ENCODE assay signal across 24 cellular contexts in the genomic region with DNA sequence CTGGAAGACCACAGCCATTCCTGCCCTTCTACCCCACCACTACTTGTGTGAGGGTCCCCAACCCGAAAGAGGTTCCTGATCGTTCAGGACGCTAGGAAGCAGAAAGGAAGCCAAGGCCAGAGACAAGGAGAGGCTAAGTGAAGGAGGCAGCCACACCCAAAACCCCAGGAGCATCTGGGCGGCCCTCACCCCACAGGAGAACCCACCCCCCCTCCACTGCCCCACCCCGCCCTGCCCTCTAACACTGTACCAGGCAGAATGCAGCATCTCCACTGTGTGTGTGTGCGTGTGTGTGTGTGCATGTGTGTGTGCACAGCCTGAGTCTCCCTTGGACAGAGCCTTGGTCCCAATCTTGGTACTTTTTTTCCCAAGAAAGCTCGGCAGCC.
DNase-seq lines count a peak whose midpoint lies in the region; ATAC-seq, FAIRE-seq and TF ChIP-seq lines count a peak whose summit lies in the region.
"Had no signal": no experiment of that assay in that cellular context is flagged by ENCODE, and none has a peak within 500 bp of the region (broad histone marks: within the 10 kb centered on the region; RNA-seq: fewer than 3 reads in every experiment).

No MANE protein-coding gene starts in this region.

- TF ChIP-seq CTCF in HepG2 (CRISPR knock-in tag; IDR thresholded peaks at IDR 0.05) = no peak

- TF ChIP-seq POLR2A in HepG2 (IDR thresholded peaks at IDR 0.05; ENCODE audit: insufficient read depth in 1 of 2, low read depth in 2 of 2, low read length in 2 of 2) = no peak

- in situ Hi-C loops in HepG2 (cut with HindIII; ENCODE audit: extremely low pct_ligation_motif_present, low pct_unique_long_range_greater_than_20kb) = no loop called here

- no peaks in the 10 kb centered on the region for H3K4me1 Mint-ChIP-seq in activated CD8-positive, alpha-beta memory T cell treated with anti-CD3 and anti-CD28 coated beads, Interleukin-2, amount 10 ng/mL, durations not matched to agents 7 days and 5 days
- H3K4me1 Mint-ChIP-seq in dendritic cell treated with granulocyte-macrophage colony-stimulating factor and Interleukin-4, amounts not matched to agents 40 ng/mL and 50 ng/mL, for 4 days (ENCODE audit: low read depth) = peaks cover 57% of the 10 kb centered on the region
- no peaks in the 10 kb centered on the region for H3K4me1 Mint-ChIP-seq in activated T-cell treated with anti-CD3 and anti-CD28 coated beads, Interleukin-2, amount 50 U/mL, for 4 hours (ENCODE audit: low read depth)
- H3K4me1 Mint-ChIP-seq: central memory CD8-positive, alpha-beta T cell had no signal

- H4K20me1 ChIP-seq in HepG2 (ENCODE audit: insufficient read depth, low read length) = no peaks in the 10 kb centered on the region

- TF ChIP-seq RAD21 in HepG2 (CRISPR knock-in tag; IDR thresholded peaks at IDR 0.05) = no peak

- BruUV-seq in HepG2 (replicated peaks; lab: Mats Ljungman, UMichigan) = no TSS peak

- CTCF ChIA-PET in activated CD8-positive, alpha-beta memory T cell treated with anti-CD3 and anti-CD28 coated beads, Interleukin-2, amount 10 ng/mL, durations not matched to agents 7 days and 5 days (lab: Charles Lee) = no interaction called here
- CTCF ChIA-PET in HepG2 (lab: Yijun Ruan, JAX; ENCODE audit: low intra/inter-chr PET ratio, low total read pairs) = no interaction called here

- H3K79me2 ChIP-seq in HepG2 (ENCODE audit: insufficient read depth, low read length) = no peaks in the 10 kb centered on the region

- no peaks in the 10 kb centered on the region for H3K36me3 Mint-ChIP-seq in activated CD8-positive, alpha-beta memory T cell treated with anti-CD3 and anti-CD28 coated beads, Interleukin-2, amount 10 ng/mL, durations not matched to agents 7 days and 5 days
- H3K36me3 Mint-ChIP-seq in dendritic cell treated with granulocyte-macrophage colony-stimulating factor and Interleukin-4, amounts not matched to agents 40 ng/mL and 50 ng/mL, for 4 days (ENCODE audit: low read depth) = no peaks in the 10 kb centered on the region
- H3K36me3 Mint-ChIP-seq in activated T-cell treated with anti-CD3 and anti-CD28 coated beads, Interleukin-2, amount 50 U/mL, for 4 hours (ENCODE audit: insufficient read depth) = no peaks in the 10 kb centered on the region

- peak overlapping the region; percentile 29; the same call in 1 of the 2 replicates for H3K9ac ChIP-seq in HepG2 (ENCODE audit: insufficient read depth, low read depth, low read length)

- no peak overlapping the region for H3K27ac Mint-ChIP-seq in activated CD8-positive, alpha-beta memory T cell treated with anti-CD3 and anti-CD28 coated beads, Interleukin-2, amount 10 ng/mL, durations not matched to agents 7 days and 5 days
- peak overlapping the region; percentile 63 for H3K27ac Mint-ChIP-seq in dendritic cell treated with granulocyte-macrophage colony-stimulating factor and Interleukin-4, amounts not matched to agents 40 ng/mL and 50 ng/mL, for 4 days
- H3K27ac Mint-ChIP-seq: activated CD8-positive, alpha-beta T cell treated with anti-CD3 and anti-CD28 coated beads, Interleukin-2, amount 10 ng/mL, durations not matched to agents 7 days and 5 days; activated T-cell treated with anti-CD3 and anti-CD28 coated beads, Interleukin-2, amount 50 U/mL, for 24 hours; B cell; effector memory CD8-positive, alpha-beta T cell had no signal

- H3K36me3 ChIP-seq in HepG2 (replicated peaks in 1 of 2; ENCODE audit: control insufficient read depth in 1 of 2, insufficient read depth in 2 of 2, low read length in 2 of 2) = no peaks in the 10 kb centered on the region
- H3K36me3 ChIP-seq: ascending aorta, HAP-1 had no signal

- H3K27me3 Mint-ChIP-seq in activated CD8-positive, alpha-beta memory T cell treated with anti-CD3 and anti-CD28 coated beads, Interleukin-2, amount 10 ng/mL, durations not matched to agents 7 days and 5 days = peaks cover 4% of the 10 kb centered on the region
- peaks cover 5% of the 10 kb centered on the region for H3K27me3 Mint-ChIP-seq in dendritic cell treated with granulocyte-macrophage colony-stimulating factor and Interleukin-4, amounts not matched to agents 40 ng/mL and 50 ng/mL, for 4 days
- peaks cover 2% of the 10 kb centered on the region for H3K27me3 Mint-ChIP-seq in activated T-cell treated with anti-CD3 and anti-CD28 coated beads, Interleukin-2, amount 50 U/mL, for 4 hours (ENCODE audit: low read depth)
- H3K27me3 Mint-ChIP-seq: activated T-cell treated with anti-CD3 and anti-CD28 coated beads, Interleukin-2, amount 50 U/mL, for 24 hours; central memory CD8-positive, alpha-beta T cell had no signal

- H3K27ac ChIP-seq in HepG2 (ENCODE audit: extremely low read length, insufficient read depth, low read length) (peak overlapping the region; percentile 54), temporal lobe (ENCODE audit: low read depth, low read length) (peak overlapping the region; percentile 98)
- H3K27ac ChIP-seq: ascending aorta had no signal

- ATAC-seq in activated CD8-positive, alpha-beta memory T cell treated with anti-CD3 and anti-CD28 coated beads, Interleukin-2, amount 10 ng/mL, durations not matched to agents 7 days and 5 days = no peak
- ATAC-seq in HepG2 = peak; percentile 15
- ATAC-seq in activated T-cell treated with anti-CD3 and anti-CD28 coated beads, Interleukin-2, amount 50 U/mL, for 4 hours = no peak
- ATAC-seq: activated CD8-positive, alpha-beta T cell treated with anti-CD3 and anti-CD28 coated beads, Interleukin-2, amount 10 ng/mL, durations not matched to agents 7 days and 5 days; effector memory CD8-positive, alpha-beta T cell; K562 had no signal

- H3K4me3 Mint-ChIP-seq in activated CD8-positive, alpha-beta memory T cell treated with anti-CD3 and anti-CD28 coated beads, Interleukin-2, amount 10 ng/mL, durations not matched to agents 7 days and 5 days = no peak overlapping the region
- no peak overlapping the region for H3K4me3 Mint-ChIP-seq in dendritic cell treated with granulocyte-macrophage colony-stimulating factor and Interleukin-4, amounts not matched to agents 40 ng/mL and 50 ng/mL, for 4 days
- H3K4me3 Mint-ChIP-seq in activated T-cell treated with anti-CD3 and anti-CD28 coated beads, Interleukin-2, amount 50 U/mL, for 4 hours = no peak overlapping the region
- H3K4me3 Mint-ChIP-seq: activated CD8-positive, alpha-beta T cell treated with anti-CD3 and anti-CD28 coated beads, Interleukin-2, amount 10 ng/mL, durations not matched to agents 7 days and 5 days; activated T-cell treated with anti-CD3 and anti-CD28 coated beads, Interleukin-2, amount 50 U/mL, for 24 hours; B cell; central memory CD8-positive, alpha-beta T cell; effector memory CD8-positive, alpha-beta T cell had no signal

- POLR2A ChIA-PET in HepG2 (lab: Yijun Ruan, JAX) = interaction anchor here (0.9 to 24.4 kb wide), 2 partner anchors 23 to 222 kb away, joined by 3 to 555 read pairs; no protein-coding TSS in a partner anchor

- peaks cover 5% of the 10 kb centered on the region; the same call in 1 of the 2 replicates for H3K9me3 ChIP-seq in HepG2 (ENCODE audit: low read length)
- H3K9me3 ChIP-seq: ascending aorta, HAP-1 had no signal

- 95% methylated on average over 7 of the region's 7 CpGs for WGBS in HepG2 (ENCODE audit: low lambda C conversion rate)

- peak; percentile 7 for DNase-seq in activated CD8-positive, alpha-beta memory T cell treated with anti-CD3 and anti-CD28 coated beads, Interleukin-2, amount 50 U/mL, for 48 hours
- no peak for DNase-seq in activated CD8-positive, alpha-beta memory T cell treated with anti-CD3 and anti-CD28 coated beads, Interleukin-2, amount 10 ng/mL, durations not matched to agents 7 days and 5 days
- DNase-seq in HepG2 (ENCODE audit: low spot score) = no peak
- no peak for DNase-seq in activated T-cell treated with anti-CD3 and anti-CD28 coated beads, Interleukin-2, amount 50 U/mL, for 4 hours
- no peak for DNase-seq in anterior cingulate cortex (lab: John Stamatoyannopoulos, UW)
- no peak for DNase-seq in NCI-H1436 treated with DMSO at 0.1 percent for 48 hours (lab: John Stamatoyannopoulos, UW)
- DNase-seq: activated CD8-positive, alpha-beta T cell treated with anti-CD3 and anti-CD28 coated beads, Interleukin-2, amount 10 ng/mL, durations not matched to agents 7 days and 5 days; activated naive CD4-positive, alpha-beta T cell treated with Interleukin-2 at 50 U/mL for 16 hours; activated T-cell treated with anti-CD3 and anti-CD28 coated beads, Interleukin-2, amount 50 U/mL, for 24 hours; COR-L47; effector memory CD8-positive, alpha-beta T cell; kidney glomerular epithelial cell; mammary epithelial cell; NCI-H1436; NCI-H2171; NCI-H524 treated with DMSO at 0.1 percent for 48 hours had no signal

- H3K4me1 ChIP-seq in HepG2 (ENCODE audit: insufficient read depth, low read length) = peaks cover 62% of the 10 kb centered on the region
- H3K4me1 ChIP-seq: ascending aorta, HAP-1 had no signal

- TF ChIP-seq EP300 in HepG2 (IDR thresholded peaks at IDR 0.05; ENCODE audit: low read depth in 2 of 2, low read length in 2 of 2) (no peak), HepG2 (CRISPR knock-in tag; IDR thresholded peaks at IDR 0.05; ENCODE audit: borderline replicate concordance) (no peak)

- H3K9me3 Mint-ChIP-seq in activated CD8-positive, alpha-beta memory T cell treated with anti-CD3 and anti-CD28 coated beads, Interleukin-2, amount 10 ng/mL, durations not matched to agents 7 days and 5 days (ENCODE audit: low read depth) = no peaks in the 10 kb centered on the region
- H3K9me3 Mint-ChIP-seq in dendritic cell treated with granulocyte-macrophage colony-stimulating factor and Interleukin-4, amounts not matched to agents 40 ng/mL and 50 ng/mL, for 4 days = peaks cover 8% of the 10 kb centered on the region
- peaks cover 3% of the 10 kb centered on the region for H3K9me3 Mint-ChIP-seq in activated T-cell treated with anti-CD3 and anti-CD28 coated beads, Interleukin-2, amount 50 U/mL, for 4 hours
- H3K9me3 Mint-ChIP-seq: central memory CD8-positive, alpha-beta T cell; effector memory CD8-positive, alpha-beta T cell had no signal

- intact Hi-C loops in dendritic cell treated with granulocyte-macrophage colony-stimulating factor and Interleukin-4, amounts not matched to agents 40 ng/mL and 50 ng/mL, for 4 days (cut with micrococcal nuclease) = no loop called here
- intact Hi-C loops in HepG2 (cut with micrococcal nuclease; ENCODE audit: unreplicated experiment) = no loop called here

- H3K4me3 ChIP-seq in HepG2 (replicated peaks in 1 of 3; ENCODE audit: insufficient read depth in 1 of 3, low read depth in 2 of 3, low read length in 3 of 3) = no peak overlapping the region
- H3K4me3 ChIP-seq: ascending aorta, HAP-1, K562 had no signal

- H2AFZ ChIP-seq in HepG2 (ENCODE audit: low read length) = no peak overlapping the region

- no peaks in the 10 kb centered on the region for H3K27me3 ChIP-seq in HepG2 (ENCODE audit: control insufficient read depth in 1 of 2, insufficient read depth in 2 of 2, low read length in 2 of 2)
- H3K27me3 ChIP-seq: ascending aorta had no signal

- no peak for FAIRE-seq in HepG2 (lab: Jason Lieb, UNC)
- FAIRE-seq: A204.1, K562 had no signal

- H3K4me2 ChIP-seq in HepG2 (ENCODE audit: low read depth, low read length) = no peak overlapping the region
